35 cellular contexts compared by ENCODE assay signal in genomic region chr3:22439626-22440025, GRCh38.
"Had no signal": no experiment of that assay in that cellular context is flagged by ENCODE, and none has a peak within 500 bp of the region (broad histone marks: within the 10 kb centered on the region; RNA-seq: fewer than 3 reads in every experiment).

No MANE protein-coding gene starts in this region.

- H3K27me3 ChIP-seq: adrenal gland, body of pancreas, brain microvascular endothelial cell, breast epithelium had no signal

- H3K4me1 ChIP-seq: adrenal gland, body of pancreas, breast epithelium had no signal

- H3K4me3 Mint-ChIP-seq: activated B cell treated with CpG ODN at 0.5 μM for 24 hours; activated CD4-positive, alpha-beta memory T cell treated with anti-CD3 and anti-CD28 coated beads for 36 hours; activated CD4-positive, alpha-beta T cell treated with anti-CD3 and anti-CD28 coated beads, Interleukin-2, amount 10 ng/mL, durations not matched to agents 24 days and 14 days; activated CD8-positive, alpha-beta T cell treated with anti-CD3 and anti-CD28 coated beads for 36 hours; activated naive CD4-positive, alpha-beta T cell treated with anti-CD3 and anti-CD28 coated beads for 36 hours; activated naive CD8-positive, alpha-beta T cell treated with anti-CD3 and anti-CD28 coated beads for 36 hours; activated T-cell treated with anti-CD3 and anti-CD28 coated beads, Interleukin-2, amount 50 U/mL, for 4 hours; activated T-cell treated with anti-CD3 and anti-CD28 coated beads, Interleukin-2, amount 50 U/mL, for 72 hours; activated T-helper 1 cell treated with anti-CD3 and anti-CD28 coated beads, Interleukin-12 subunit alpha, Interleukin-12 subunit beta, Interleukin-2, Interleukin-4 antibody, amounts not matched to agents 30 ng/mL and 10 ng/mL and 1 ng/mL, durations not matched to agents 14 hours and 24 hours and 36 hours; activated T-helper 17 cell treated with anti-CD3 and anti-CD28 coated beads, Interleukin-2, amount 50 U/mL, for 72 hours; T-helper 1 cell treated with Interleukin-12 subunit alpha and Interleukin-12 subunit beta and Interleukin-4 antibody, amounts not matched to agents 30 μg/mL and 1 μg/mL, for 36 hours; T-helper 2 cell treated with Interferon-gamma antibody and Interleukin-4, amounts not matched to agents 5 μg/mL and 100 μg/mL, for 36 hours had no signal

- H3K36me3 Mint-ChIP-seq: activated CD4-positive, alpha-beta memory T cell treated with anti-CD3 and anti-CD28 coated beads for 36 hours; activated naive CD8-positive, alpha-beta T cell treated with anti-CD3 and anti-CD28 coated beads for 36 hours had no signal

- DNase-seq: activated B cell treated with CpG ODN at 0.5 μM for 24 hours; activated CD4-positive, alpha-beta memory T cell treated with anti-CD3 and anti-CD28 coated beads for 36 hours; activated CD4-positive, alpha-beta T cell treated with anti-CD3 and anti-CD28 coated beads for 4 hours; activated CD4-positive, alpha-beta T cell treated with anti-CD3 and anti-CD28 coated beads, Interleukin-2, amount 10 ng/mL, durations not matched to agents 24 days and 14 days; activated CD4-positive, alpha-beta T cell treated with anti-CD3 and anti-CD28 coated beads, Interleukin-2, amount 50 U/mL, for 1 hour; activated CD4-positive, alpha-beta T cell treated with anti-CD3 and anti-CD28 coated beads, Interleukin-2, amount 50 U/mL, for 4 hours; activated CD4-positive, CD25-positive, alpha-beta regulatory T cell treated with anti-CD3 and anti-CD28 coated beads, Interleukin-2, amount 50 U/mL, for 72 hours; activated CD8-positive, alpha-beta memory T cell treated with anti-CD3 and anti-CD28 coated beads, Interleukin-2, amount 50 U/mL, for 4 hours; activated CD8-positive, alpha-beta T cell treated with anti-CD3 and anti-CD28 coated beads for 36 hours; activated effector memory CD4-positive, alpha-beta T cell treated with anti-CD3 and anti-CD28 coated beads, Interleukin-2, amount 50 U/mL, for 16 hours; activated gamma-delta T cell treated with Interleukin-2 at 50 U/mL for 16 hours; activated naive CD4-positive, alpha-beta T cell; activated naive CD4-positive, alpha-beta T cell treated with anti-CD3 and anti-CD28 coated beads for 36 hours; activated naive CD4-positive, alpha-beta T cell treated with anti-CD3 and anti-CD28 coated beads, Interleukin-2, amount 50 U/mL, for 16 hours; activated naive CD8-positive, alpha-beta T cell treated with anti-CD3 and anti-CD28 coated beads for 36 hours; activated T-cell treated with anti-CD3 and anti-CD28 coated beads for 4 hours; activated T-cell treated with anti-CD3 and anti-CD28 coated beads, Interleukin-2, amount 50 U/mL, for 1 hour; activated T-cell treated with anti-CD3 and anti-CD28 coated beads, Interleukin-2, amount 50 U/mL, for 4 hours; activated T-cell treated with anti-CD3 and anti-CD28 coated beads, Interleukin-2, amount 50 U/mL, for 72 hours; adrenal gland; amniotic stem cell; aorta; body of pancreas; brain microvascular endothelial cell; central memory CD4-positive, alpha-beta T cell; T-helper 1 cell; T-helper 2 cell; T-helper 9 cell had no signal

- H3K9me3 ChIP-seq: adrenal gland, body of pancreas, breast epithelium had no signal

- H3K27ac ChIP-seq: adrenal gland, body of pancreas, brain microvascular endothelial cell, breast epithelium, VCaP had no signal

- H3K9me3 Mint-ChIP-seq: activated B cell treated with CpG ODN at 0.5 μM for 24 hours; activated T-helper 1 cell treated with anti-CD3 and anti-CD28 coated beads, Interleukin-12 subunit alpha, Interleukin-12 subunit beta, Interleukin-2, Interleukin-4 antibody, amounts not matched to agents 30 ng/mL and 10 ng/mL and 1 ng/mL, durations not matched to agents 14 hours and 24 hours and 36 hours had no signal

- ATAC-seq: activated CD8-positive, alpha-beta T cell treated with anti-CD3 and anti-CD28 coated beads for 36 hours; activated naive CD4-positive, alpha-beta T cell treated with anti-CD3 and anti-CD28 coated beads, Interleukin-2, amount 50 U/mL, for 72 hours; activated T-cell treated with anti-CD3 and anti-CD28 coated beads, Interleukin-2, amount 50 U/mL, for 4 hours; activated T-cell treated with anti-CD3 and anti-CD28 coated beads, Interleukin-2, amount 50 U/mL, for 72 hours; activated T-helper 17 cell treated with anti-CD3 and anti-CD28 coated beads, Interleukin-2, amount 50 U/mL, for 72 hours; body of pancreas had no signal

- H3K4me3 ChIP-seq: adrenal gland, body of pancreas, breast epithelium had no signal

- H3K4me1 Mint-ChIP-seq: activated B cell treated with CpG ODN at 0.5 μM for 24 hours; activated CD4-positive, alpha-beta T cell treated with anti-CD3 and anti-CD28 coated beads, Interleukin-2, amount 10 ng/mL, durations not matched to agents 24 days and 14 days; activated naive CD8-positive, alpha-beta T cell treated with anti-CD3 and anti-CD28 coated beads for 36 hours; activated T-helper 17 cell treated with anti-CD3 and anti-CD28 coated beads, Interleukin-2, amount 50 U/mL, for 72 hours had no signal

- H3K27ac Mint-ChIP-seq: activated B cell treated with CpG ODN at 0.5 μM for 24 hours; activated CD4-positive, alpha-beta memory T cell treated with anti-CD3 and anti-CD28 coated beads for 36 hours; activated CD4-positive, alpha-beta T cell treated with anti-CD3 and anti-CD28 coated beads, Interleukin-2, amount 10 ng/mL, durations not matched to agents 24 days and 14 days; activated CD8-positive, alpha-beta T cell treated with anti-CD3 and anti-CD28 coated beads for 36 hours; activated naive CD4-positive, alpha-beta T cell treated with anti-CD3 and anti-CD28 coated beads for 36 hours; activated naive CD4-positive, alpha-beta T cell treated with anti-CD3 and anti-CD28 coated beads, Interleukin-2, amount 50 U/mL, for 72 hours; activated naive CD8-positive, alpha-beta T cell treated with anti-CD3 and anti-CD28 coated beads for 36 hours; activated T-cell treated with anti-CD3 and anti-CD28 coated beads, Interleukin-2, amount 50 U/mL, for 72 hours; activated T-helper 1 cell treated with anti-CD3 and anti-CD28 coated beads, Interleukin-12 subunit alpha, Interleukin-12 subunit beta, Interleukin-2, Interleukin-4 antibody, amounts not matched to agents 30 ng/mL and 10 ng/mL and 1 ng/mL, durations not matched to agents 14 hours and 24 hours and 36 hours; activated T-helper 17 cell treated with anti-CD3 and anti-CD28 coated beads, Interleukin-2, amount 50 U/mL, for 72 hours; T-helper 1 cell treated with Interleukin-12 subunit alpha and Interleukin-12 subunit beta and Interleukin-4 antibody, amounts not matched to agents 30 μg/mL and 1 μg/mL, for 36 hours; T-helper 2 cell treated with Interferon-gamma antibody and Interleukin-4, amounts not matched to agents 5 μg/mL and 100 μg/mL, for 36 hours had no signal

- H3K36me3 ChIP-seq: adrenal gland, brain microvascular endothelial cell, breast epithelium had no signal

- H3K27me3 Mint-ChIP-seq: activated B cell treated with CpG ODN at 0.5 μM for 24 hours; activated CD4-positive, alpha-beta memory T cell treated with anti-CD3 and anti-CD28 coated beads for 36 hours; activated CD4-positive, alpha-beta T cell treated with anti-CD3 and anti-CD28 coated beads, Interleukin-2, amount 10 ng/mL, durations not matched to agents 24 days and 14 days; activated CD8-positive, alpha-beta T cell treated with anti-CD3 and anti-CD28 coated beads for 36 hours; activated naive CD8-positive, alpha-beta T cell treated with anti-CD3 and anti-CD28 coated beads for 36 hours; activated T-helper 17 cell treated with anti-CD3 and anti-CD28 coated beads, Interleukin-2, amount 50 U/mL, for 72 hours had no signal
